11 cellular contexts compared by ENCODE assay signal in genomic region chr3:195209083-195209835, GRCh38.
DNase-seq lines count a peak whose midpoint lies in the region; ATAC-seq and TF ChIP-seq lines count a peak whose summit lies in the region.
"Had no signal": no experiment of that assay in that cellular context is flagged by ENCODE, and none has a peak within 500 bp of the region (broad histone marks: within the 10 kb centered on the region; RNA-seq: fewer than 3 reads in every experiment).

No MANE protein-coding gene starts in this region.

- DNase-seq in Panc1 (ENCODE audit: low read depth, low spot score) (no peak), thyroid gland (no peak), SIG-M5 (lab: John Stamatoyannopoulos, UW) (no peak), iPS-NIHi7 (ENCODE audit: extremely low spot score) (no peak), HuH-7 (ENCODE audit: low spot score) (no peak)
- DNase-seq: activated gamma-delta T cell, NCI-H510A treated with DMSO at 0.1 percent for 48 hours had no signal

- no peak for TF ChIP-seq POLR2A in thyroid gland (IDR thresholded peaks at IDR 0.05)

- WGBS in thyroid gland, 2 donors = 84 to 90% methylated on average over 27 to 29 of the region's 29 CpGs

- no peak for TF ChIP-seq CTCF in Panc1 (IDR thresholded peaks at IDR 0.05)
- no peak for TF ChIP-seq CTCF in thyroid gland (IDR thresholded peaks at IDR 0.05)

- H3K27ac ChIP-seq in Panc1 (ENCODE audit: low read length) = no peak overlapping the region
- peak overlapping the region; percentile 60 to 87 (median 74) for H3K27ac ChIP-seq in thyroid gland

- no peaks in the 10 kb centered on the region for H3K36me3 ChIP-seq in Panc1 (ENCODE audit: control insufficient read depth, insufficient read depth, low read length)
- H3K36me3 ChIP-seq in mucosa of stomach (ENCODE audit: control insufficient read depth, insufficient read depth, low read length) = no peaks in the 10 kb centered on the region
- H3K36me3 ChIP-seq in thyroid gland = no peaks in the 10 kb centered on the region

- intact Hi-C loops in Panc1 (cut with micrococcal nuclease; ENCODE audit: unreplicated experiment) = no loop called here
- intact Hi-C loops in thyroid gland (cut with DNase I) = no loop called here

- in situ Hi-C loops in Panc1 (cut with HindIII; ENCODE audit: low pct_unique_long_range_greater_than_20kb, low sequenced_read_pairs) = no loop called here

- ATAC-seq in Panc1 = peak; percentile 40; the same call in 1 of the 2 replicates
- ATAC-seq in esophagus mucosa = peak; percentile 38
- ATAC-seq in GM19397 (IDR thresholded peaks at IDR 0.05; ENCODE audit: unreplicated experiment) = no peak
- ATAC-seq: natural killer cell treated with Interleukin-12 subunit alpha and Interleukin-12 subunit beta and Interleukin-15 and Interleukin-18, amount 100 ng/mL, for 72 hours had no signal

- H3K4me1 ChIP-seq in Panc1 (ENCODE audit: control insufficient read depth, insufficient read depth, low read length) = peaks cover 20% of the 10 kb centered on the region; the same call in 1 of the 2 replicates
- H3K4me1 ChIP-seq in mucosa of stomach (ENCODE audit: control insufficient read depth, insufficient read depth, low read length) = no peaks in the 10 kb centered on the region
- peaks cover 30 to 43% of the 10 kb centered on the region in 2 donors for H3K4me1 ChIP-seq in thyroid gland

- no TSS peak for BruUV-seq in Panc1 (replicated peaks; lab: Mats Ljungman, UMichigan)

- H3K4me3 ChIP-seq in Panc1 (ENCODE audit: low read depth in 2 of 2, low read length in 2 of 2) = no peak overlapping the region
- no peak overlapping the region for H3K4me3 ChIP-seq in mucosa of stomach (ENCODE audit: low read length)
- H3K4me3 ChIP-seq in thyroid gland (replicated peaks in 1 of 3) = no peak overlapping the region

- CTCF ChIA-PET in Panc1 (lab: Charles Lee) = no interaction called here

- H3K27me3 ChIP-seq in Panc1 (ENCODE audit: control insufficient read depth, insufficient read depth, low read length) (no peaks in the 10 kb centered on the region), mucosa of stomach (ENCODE audit: control insufficient read depth, insufficient read depth, low read length) (no peaks in the 10 kb centered on the region), thyroid gland (no peaks in the 10 kb centered on the region)

- H3K9me3 ChIP-seq in Panc1 (ENCODE audit: control insufficient read depth, insufficient read depth, low read depth, low read length) (no peaks in the 10 kb centered on the region), mucosa of stomach (ENCODE audit: control insufficient read depth, low read length) (no peaks in the 10 kb centered on the region), thyroid gland (no peaks in the 10 kb centered on the region)

- POLR2A ChIA-PET in Panc1 (lab: Charles Lee) = no interaction called here

- H3K9ac ChIP-seq in mucosa of stomach (ENCODE audit: low read length) = peak overlapping the region; percentile 18
